Comparison of ENCODE assay signal across 7 cellular contexts in the genomic region with DNA sequence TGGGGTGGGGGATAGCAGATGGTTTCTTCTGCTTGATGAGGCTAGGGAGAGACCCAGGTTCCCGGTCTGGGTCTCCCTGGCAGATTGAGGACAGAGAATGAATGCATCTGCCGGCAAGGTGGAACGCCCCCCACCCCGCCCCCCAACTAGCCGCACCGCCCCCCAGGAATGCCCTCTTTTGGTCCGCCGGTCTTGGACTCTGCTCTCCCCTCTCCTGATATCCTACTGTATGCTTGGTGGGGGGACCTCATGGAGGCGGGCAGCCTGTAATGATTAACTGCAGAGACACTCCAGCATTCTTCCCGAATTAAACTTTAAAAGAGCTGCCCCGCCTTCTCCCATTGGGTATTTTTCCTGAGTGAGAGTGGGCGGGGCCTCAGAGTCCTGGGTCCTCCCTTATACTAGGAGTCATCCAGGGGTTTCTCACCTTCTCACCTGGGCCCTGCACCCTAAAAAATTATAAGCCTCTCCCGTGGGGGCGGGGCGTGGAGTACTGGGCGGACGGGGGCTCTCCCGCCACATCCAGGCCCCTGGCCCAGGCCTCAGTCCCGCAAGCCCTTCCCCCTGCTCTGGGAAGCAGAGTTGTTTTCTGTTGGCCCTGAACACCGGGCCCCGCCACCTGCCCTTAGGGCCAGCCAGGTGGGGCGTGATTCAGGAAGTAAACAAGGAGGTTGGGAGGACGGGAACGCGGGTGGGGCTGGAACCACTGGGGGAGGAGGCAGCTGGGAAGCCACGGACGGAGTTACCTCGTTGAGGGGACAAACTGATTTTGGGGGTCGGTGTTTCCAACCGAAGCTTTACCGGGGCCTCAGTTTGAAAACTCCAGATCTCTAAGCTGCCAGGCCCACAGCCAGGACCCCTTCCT. TPM values are rescaled to one million over a fixed set of nuclear protein-coding genes. Genes with fewer than 3 reads are reported as not detected.
DNase-seq lines count a peak whose midpoint lies in the region; ATAC-seq, FAIRE-seq and TF ChIP-seq lines count a peak whose summit lies in the region.
"Had no signal": no experiment of that assay in that cellular context is flagged by ENCODE, and none has a peak within 500 bp of the region (broad histone marks: within the 10 kb centered on the region; RNA-seq: fewer than 3 reads in every experiment).

No MANE protein-coding gene starts in this region.

- peak overlapping the region; percentile 87 for H3K4me2 ChIP-seq in OCI-LY3 (ENCODE audit: low read length)

- TF ChIP-seq CTCF in OCI-LY3 (IDR thresholded peaks at IDR 0.05; ENCODE audit: low read depth, low read length) (no peak), kidney epithelial cell (IDR thresholded peaks at IDR 0.05; ENCODE audit: insufficient read depth, low read length, poor library complexity, severe bottlenecking) (no peak)

- no peaks in the 10 kb centered on the region for H4K20me1 ChIP-seq in OCI-LY3 (ENCODE audit: insufficient read depth, low read length)

- FAIRE-seq in urothelium cell line (lab: Jason Lieb, UNC) = no peak

- H3K27me3 ChIP-seq in OCI-LY3 (ENCODE audit: low read depth, low read length) (peaks cover 14% of the 10 kb centered on the region), kidney epithelial cell (ENCODE audit: control insufficient read depth, insufficient read depth, low read length) (no peaks in the 10 kb centered on the region)

- no peaks in the 10 kb centered on the region for H3K9me3 ChIP-seq in OCI-LY3 (ENCODE audit: insufficient read depth, low read length)

- H3K4me3 ChIP-seq in OCI-LY3 (ENCODE audit: low read length) = peak overlapping the region; percentile 79
- peak overlapping the region; percentile 85 for H3K4me3 ChIP-seq in kidney epithelial cell (ENCODE audit: low read depth, low read length)

- peak overlapping the region; percentile 52 for H2AFZ ChIP-seq in OCI-LY3 (ENCODE audit: low read depth, low read length)

- peaks cover 29% of the 10 kb centered on the region for H3K4me1 ChIP-seq in OCI-LY3 (ENCODE audit: low read length)

- ATAC-seq in HG03571 (IDR thresholded peaks at IDR 0.05; ENCODE audit: unreplicated experiment) = no peak

- no peaks in the 10 kb centered on the region for H3K36me3 ChIP-seq in OCI-LY3 (replicated peaks; ENCODE audit: low read depth, low read length)
- peaks cover 5% of the 10 kb centered on the region for H3K36me3 ChIP-seq in kidney epithelial cell (ENCODE audit: control insufficient read depth, insufficient read depth, low read length)

- no peaks in the 10 kb centered on the region for H3K79me2 ChIP-seq in OCI-LY3 (ENCODE audit: low read length)

- peak; percentile 73 for DNase-seq in DMS79 treated with DMSO at 0.1 percent for 48 hours (lab: John Stamatoyannopoulos, UW)
- DNase-seq in kidney epithelial cell (ENCODE audit: low read depth) = no peak
- DNase-seq in SIG-M5 (lab: John Stamatoyannopoulos, UW) = no peak
- DNase-seq in urothelium cell line (ENCODE audit: low spot score) = no peak

- H3K9ac ChIP-seq in OCI-LY3 (ENCODE audit: low read length) = peak overlapping the region; percentile 53; the same call in 1 of the 2 replicates

- no peak overlapping the region for H3K27ac ChIP-seq in OCI-LY3 (ENCODE audit: low read length)
- H3K27ac ChIP-seq: HL-60 had no signal

RNA-seq across cellular contexts. Expression of a gene that starts 1.5 kb away (rescaled TPM):
- 20.5 and 21.2 TPM in 2 replicates for total RNA-seq in kidney epithelial cell

RNA-seq across cellular contexts. Expression of a gene that starts 8.9 kb away (rescaled TPM):
- 83.7 and 97.0 TPM in 2 replicates for total RNA-seq in kidney epithelial cell

RNA-seq across cellular contexts. Expression of a gene that starts 39.4 kb away (rescaled TPM):
- total RNA-seq in kidney epithelial cell = 44.1 and 47.2 TPM in 2 replicates

RNA-seq across cellular contexts. Expression of a gene that starts 51.4 kb away (rescaled TPM):
- total RNA-seq in kidney epithelial cell = 12.5 and 12.8 TPM in 2 replicates
